In genomic region chr1:246193537-246193936, GRCh38 we compare ENCODE assay signal across 29 cellular contexts.
"Had no signal": no experiment of that assay in that cellular context is flagged by ENCODE, and none has a peak within 500 bp of the region (broad histone marks: within the 10 kb centered on the region; RNA-seq: fewer than 3 reads in every experiment).

No MANE protein-coding gene starts in this region.

- H3K4me3 ChIP-seq: left lung, neural progenitor cell, prostate gland, right atrium auricular region, smooth muscle cell, suprapubic skin, transverse colon, upper lobe of right lung, uterus had no signal

- ATAC-seq: effector memory CD8-positive, alpha-beta T cell; left cardiac atrium; left lung; naive thymus-derived CD4-positive, alpha-beta T cell; sciatic nerve; stimulated activated naive CD8-positive, alpha-beta T cell treated with anti-CD3 and anti-CD28 coated beads, Interleukin-15, amount 100 ng/mL, for 72 hours; upper lobe of right lung had no signal

- H3K27me3 Mint-ChIP-seq: effector memory CD8-positive, alpha-beta T cell; naive thymus-derived CD4-positive, alpha-beta T cell; stimulated activated naive CD8-positive, alpha-beta T cell treated with anti-CD3 and anti-CD28 coated beads, Interleukin-15, amount 100 ng/mL, for 72 hours had no signal

- H3K4me1 Mint-ChIP-seq: naive thymus-derived CD4-positive, alpha-beta T cell; nephron; neural progenitor cell; stimulated activated naive CD8-positive, alpha-beta T cell treated with anti-CD3 and anti-CD28 coated beads, Interleukin-15, amount 100 ng/mL, for 72 hours had no signal

- H3K4me1 ChIP-seq: left lung, neural progenitor cell, prostate gland, right atrium auricular region, suprapubic skin, transverse colon, upper lobe of right lung, uterus had no signal

- H3K9me3 Mint-ChIP-seq: effector memory CD8-positive, alpha-beta T cell; nephron; neural progenitor cell; stimulated activated naive CD8-positive, alpha-beta T cell treated with anti-CD3 and anti-CD28 coated beads, Interleukin-15, amount 100 ng/mL, for 72 hours had no signal

- DNase-seq: cortex of kidney; effector memory CD8-positive, alpha-beta T cell; erythroblast; hypothalamus; kidney; left cardiac atrium; left lung; mesendoderm; midbrain; naive thymus-derived CD4-positive, alpha-beta T cell; nucleus accumbens; stimulated activated CD4-positive, alpha-beta T cell treated with anti-CD3 and anti-CD28 coated beads, Interleukin-12 subunit alpha, Interleukin-12 subunit beta, amount 100 ng/mL, for 4 hours; stimulated activated CD4-positive, alpha-beta T cell treated with anti-CD3 and anti-CD28 coated beads, Interleukin-1b, Interleukin-23, amount 100 ng/mL, for 48 hours; stimulated activated CD4-positive, alpha-beta T cell treated with anti-CD3 and anti-CD28 coated beads, Interleukin-4, amount 100 ng/mL, for 1 hour; stimulated activated CD8-positive, alpha-beta memory T cell treated with anti-CD3 and anti-CD28 coated beads, Interleukin-4, amount 100 ng/mL, for 48 hours; stimulated activated naive CD4-positive, alpha-beta T cell; stimulated activated naive CD8-positive, alpha-beta T cell treated with anti-CD3 and anti-CD28 coated beads, Interleukin-15, amount 100 ng/mL, for 72 hours; transverse colon; upper lobe of right lung; uterus had no signal

- H3K27ac Mint-ChIP-seq: effector memory CD8-positive, alpha-beta T cell; naive thymus-derived CD4-positive, alpha-beta T cell; nephron; neural progenitor cell had no signal

- H3K4me3 Mint-ChIP-seq: effector memory CD8-positive, alpha-beta T cell; naive thymus-derived CD4-positive, alpha-beta T cell; nephron; neural progenitor cell; stimulated activated naive CD8-positive, alpha-beta T cell treated with anti-CD3 and anti-CD28 coated beads, Interleukin-15, amount 100 ng/mL, for 72 hours had no signal

- H3K27me3 ChIP-seq: left lung, neural progenitor cell, right atrium auricular region, suprapubic skin, transverse colon, upper lobe of right lung, uterus had no signal

- H3K36me3 ChIP-seq: left lung, neural progenitor cell, prostate gland, right atrium auricular region, suprapubic skin, transverse colon, upper lobe of right lung, uterus had no signal

- H3K9ac ChIP-seq: neural progenitor cell had no signal

- H3K4me2 ChIP-seq: neural progenitor cell, smooth muscle cell had no signal

- FAIRE-seq: endometrium, frontal cortex, kidney had no signal

- H3K27ac ChIP-seq: left lung, neural progenitor cell, prostate gland, right atrium auricular region, suprapubic skin, transverse colon, upper lobe of right lung, uterus had no signal

- H3K9me3 ChIP-seq: left lung, prostate gland, right atrium auricular region, suprapubic skin, transverse colon, upper lobe of right lung, uterus had no signal

- H3K36me3 Mint-ChIP-seq: neural progenitor cell had no signal

- H2AFZ ChIP-seq: neural progenitor cell had no signal
